Comparison of ENCODE assay signal across 19 cellular contexts in genomic region chr1:55316494-55316893, GRCh38.
"Had no signal": no experiment of that assay in that cellular context is flagged by ENCODE, and none has a peak within 500 bp of the region (broad histone marks: within the 10 kb centered on the region; RNA-seq: fewer than 3 reads in every experiment).

No MANE protein-coding gene starts in this region.

- H3K27me3 ChIP-seq: dorsolateral prefrontal cortex, esophagus muscularis mucosa, gastrocnemius medialis, right atrium auricular region had no signal

- H3K36me3 Mint-ChIP-seq: immature natural killer cell, naive B cell had no signal

- H3K27ac ChIP-seq: coronary artery, dorsolateral prefrontal cortex, epithelial cell of prostate, esophagus muscularis mucosa, gastrocnemius medialis, right atrium auricular region had no signal

- H3K4me3 Mint-ChIP-seq: immature natural killer cell, naive B cell, nephron had no signal

- H3K27ac Mint-ChIP-seq: naive B cell had no signal

- H3K9me3 ChIP-seq: esophagus muscularis mucosa, gastrocnemius medialis, left ventricle myocardium inferior, right atrium auricular region had no signal

- H3K36me3 ChIP-seq: esophagus muscularis mucosa, gastrocnemius medialis, left ventricle myocardium inferior, right atrium auricular region had no signal

- H3K4me1 ChIP-seq: gastrocnemius medialis, right atrium auricular region had no signal

- DNase-seq: dorsolateral prefrontal cortex; effector CD8-positive, alpha-beta T cell; gastrocnemius medialis; glutamatergic neuron; immature natural killer cell; left ventricle myocardium inferior; mesendoderm; naive B cell; posterior cingulate gyrus; small intestine; stimulated activated CD4-positive, alpha-beta T cell treated with anti-CD3 and anti-CD28 coated beads, Interleukin-2, amount 100 ng/mL, for 48 hours; stimulated activated naive CD4-positive, alpha-beta T cell treated with Interleukin-2 at 50 U/mL for 16 hours; trophoblast cell had no signal

- H3K4me3 ChIP-seq: coronary artery, dorsolateral prefrontal cortex, esophagus muscularis mucosa, gastrocnemius medialis, left ventricle myocardium inferior, lung, right atrium auricular region had no signal

- ATAC-seq: gastrocnemius medialis had no signal

- H3K4me1 Mint-ChIP-seq: immature natural killer cell, naive B cell had no signal
